Comparison of ENCODE assay signal across 13 cellular contexts in the genomic region with DNA sequence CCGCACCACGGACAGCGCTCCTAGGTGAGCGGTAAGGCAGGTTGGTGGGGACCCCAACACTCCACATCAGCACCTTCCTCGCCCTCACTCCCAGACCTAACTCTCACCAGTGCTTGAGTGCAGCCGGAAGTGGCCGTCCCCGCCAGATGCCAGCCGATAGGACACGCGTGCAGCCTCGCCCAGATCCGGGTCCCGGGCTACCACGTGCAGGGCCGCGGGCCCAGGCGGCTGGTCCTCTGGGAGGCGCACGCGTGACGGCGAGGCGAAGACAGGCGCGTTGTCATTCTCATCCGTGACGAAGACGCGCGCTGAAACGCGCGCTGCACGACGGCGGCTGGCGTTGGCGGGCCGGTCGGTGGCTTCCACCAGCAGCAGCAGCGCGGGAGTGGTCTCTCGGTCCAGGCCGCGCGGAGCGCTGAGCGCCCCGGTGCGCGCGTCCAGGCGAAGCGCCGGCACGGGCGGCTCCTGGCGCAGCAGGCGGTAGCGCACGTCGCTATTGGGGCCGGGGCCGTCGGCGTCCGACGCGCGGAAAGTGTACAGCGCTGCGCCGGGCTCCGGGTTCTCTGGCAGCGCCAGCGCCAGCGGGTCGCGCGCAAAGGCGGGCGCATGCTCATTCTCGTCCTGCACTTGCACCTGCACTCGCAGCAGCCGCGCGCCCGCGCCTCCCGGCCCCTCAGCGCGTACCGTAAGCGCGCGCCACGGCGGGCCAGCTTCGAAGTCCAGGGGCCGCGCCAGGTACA. TPM values are rescaled to one million over a fixed set of nuclear protein-coding genes. Genes with fewer than 3 reads are reported as not detected.
DNase-seq lines count a peak whose midpoint lies in the region; ATAC-seq, FAIRE-seq and TF ChIP-seq lines count a peak whose summit lies in the region.
"Had no signal": no experiment of that assay in that cellular context is flagged by ENCODE, and none has a peak within 500 bp of the region (broad histone marks: within the 10 kb centered on the region; RNA-seq: fewer than 3 reads in every experiment).

No MANE protein-coding gene starts in this region.

- no peaks in the 10 kb centered on the region for H3K27me3 ChIP-seq in CD8-positive, alpha-beta T cell (ENCODE audit: insufficient read depth, low read length)
- H3K27me3 ChIP-seq: Peyer's patch had no signal

- no peak overlapping the region for H3K27ac Mint-ChIP-seq in CD8-positive, alpha-beta T cell
- H3K27ac Mint-ChIP-seq: T-cell had no signal

- peaks cover 65% of the 10 kb centered on the region for H3K36me3 Mint-ChIP-seq in CD8-positive, alpha-beta T cell

- no peak overlapping the region for H3K4me3 Mint-ChIP-seq in CD8-positive, alpha-beta T cell
- H3K4me3 Mint-ChIP-seq: T-cell had no signal

- peaks cover 17% of the 10 kb centered on the region for H3K4me1 Mint-ChIP-seq in CD8-positive, alpha-beta T cell (ENCODE audit: low read depth)

- CTCF ChIA-PET in A549 (lab: Yijun Ruan, JAX), result interaction anchor here (1.2 kb wide), 1 partner anchor 10 kb away, joined by 3 read pairs; a partner anchor contains a TSS
- CTCF ChIA-PET in CD8-positive, alpha-beta T cell (lab: Charles Lee), result interaction anchor here (0.9 to 1.2 kb wide), 2 partner anchors 38 to 125 kb away, joined by 3 to 5 read pairs; no protein-coding TSS in a partner anchor

- no peaks in the 10 kb centered on the region for H3K9me3 Mint-ChIP-seq in CD8-positive, alpha-beta T cell
- H3K9me3 Mint-ChIP-seq: T-cell had no signal

- H3K9me3 ChIP-seq in A549 (no peaks in the 10 kb centered on the region), mucosa of descending colon (no peaks in the 10 kb centered on the region)
- H3K9me3 ChIP-seq in CD8-positive, alpha-beta T cell (ENCODE audit: low read length), result no peaks in the 10 kb centered on the region
- H3K9me3 ChIP-seq: Peyer's patch had no signal

- no peak for TF ChIP-seq POLR2A in A549 (IDR thresholded peaks at IDR 0.05; ENCODE audit: low read length)

- DNase-seq in A549 (ENCODE audit: low read depth in 1 of 2, low spot score in 1 of 2) (no peak), NCI-H2029 (lab: John Stamatoyannopoulos, UW) (peak; percentile 56), epithelial cell of proximal tubule (ENCODE audit: low read depth) (no peak), mucosa of descending colon (peak in 2 of 3 donors; percentile 60 to 65), left ventricle myocardium superior (no peak)
- DNase-seq in CD8-positive, alpha-beta T cell, result no peak
- DNase-seq: activated CD4-positive, alpha-beta T cell treated with anti-CD3 and anti-CD28 coated beads for 4 hours; DMS79; Peyer's patch; T-cell had no signal

- no peak for FAIRE-seq in A549 (lab: Jason Lieb, UNC)
- FAIRE-seq: astrocyte had no signal

- 74% methylated on average over 94 of the region's 102 CpGs for WGBS in A549 (ENCODE audit: missing lambda C conversion rate)

- H3K4me1 ChIP-seq in A549 (no peaks in the 10 kb centered on the region), mucosa of descending colon (ENCODE audit: low read depth) (peaks cover 3% of the 10 kb centered on the region)
- peaks cover 17% of the 10 kb centered on the region for H3K4me1 ChIP-seq in CD8-positive, alpha-beta T cell (ENCODE audit: insufficient read depth, low read length)

- no peak overlapping the region for H3K27ac ChIP-seq in A549
- H3K27ac ChIP-seq in CD8-positive, alpha-beta T cell (ENCODE audit: low read depth, low read length), result no peak overlapping the region
- H3K27ac ChIP-seq: Peyer's patch had no signal

- TF ChIP-seq EP300 in A549 (IDR thresholded peaks at IDR 0.05), result no peak

- peak overlapping the region; percentile 50 for H3K4me2 ChIP-seq in A549

- H3K36me3 ChIP-seq in mucosa of descending colon (ENCODE audit: low read depth), result no peaks in the 10 kb centered on the region
- H3K36me3 ChIP-seq in CD8-positive, alpha-beta T cell (ENCODE audit: insufficient read depth, low read length), result peaks cover 5% of the 10 kb centered on the region

- no peaks in the 10 kb centered on the region for H3K27me3 Mint-ChIP-seq in CD8-positive, alpha-beta T cell (ENCODE audit: low read depth)
- H3K27me3 Mint-ChIP-seq: T-cell had no signal

- POLR2A ChIA-PET in A549 (lab: Yijun Ruan, JAX), result no interaction called here
- POLR2A ChIA-PET in CD8-positive, alpha-beta T cell (lab: Charles Lee), result no interaction called here

- ATAC-seq in A549, result peak in 1 of 2 experiments; percentile 8; a peak in 1 of 6 replicates
- ATAC-seq in mucosa of descending colon, result peak; percentile 64
- ATAC-seq in CD8-positive, alpha-beta T cell, result no peak
- ATAC-seq in HG02840 (IDR thresholded peaks at IDR 0.05; ENCODE audit: low FRiP score, unreplicated experiment), result no peak
- no peak for ATAC-seq in GM19395 (IDR thresholded peaks at IDR 0.05; ENCODE audit: unreplicated experiment)
- no peak for ATAC-seq in left ventricle myocardium superior
- ATAC-seq: T-cell had no signal

- TF ChIP-seq RAD21 in A549 (conservative IDR thresholded peaks at IDR 0.05 in 1 of 2, IDR thresholded peaks at IDR 0.05 in 1 of 2), result no peak

- H3K4me3 ChIP-seq in A549 (peak overlapping the region; percentile 28; the same call in 1 of the 3 replicates), epithelial cell of proximal tubule (ENCODE audit: low read depth, low read length) (peak overlapping the region; percentile 33), mucosa of descending colon (no peak overlapping the region)
- H3K4me3 ChIP-seq in CD8-positive, alpha-beta T cell (ENCODE audit: low read depth, low read length), result no peak overlapping the region

- intact Hi-C loops in mucosa of descending colon (cut with DNase I, micrococcal nuclease), result no loop called here
- intact Hi-C loops in CD8-positive, alpha-beta T cell (cut with DNase I, micrococcal nuclease), result no loop called here
- intact Hi-C loops in left ventricle myocardium superior (cut with micrococcal nuclease), result no loop called here

- TF ChIP-seq CTCF in A549 (IDR thresholded peaks at IDR 0.05), result no peak
- no peak for TF ChIP-seq CTCF in epithelial cell of proximal tubule (conservative IDR thresholded peaks at IDR 0.05; ENCODE audit: low read depth, low read length)
- TF ChIP-seq CTCF in mucosa of descending colon (IDR thresholded peaks at IDR 0.05), result no peak
- no peak for TF ChIP-seq CTCF in CD8-positive, alpha-beta T cell (IDR thresholded peaks at IDR 0.05)

RNA-seq across cellular contexts. Expression of a gene that starts 10.8 kb away (rescaled TPM):
- polyA plus RNA-seq in A549 (2011; rRNA removed) (53.2 and 63.0 TPM in 2 replicates), A549 (2017; fragmentation: RNase III; extraction: RNeasy Plus Mini Kit Qiagen cat#74134 plus additional on column Dnase treatment) (32.3 to 41.6 TPM (median 40.7 TPM) in 3 replicates)
- 29.5 and 35.1 TPM in 2 replicates for polyA plus RNA-seq in A549 (2012; cell fraction: cytosol; rRNA removed)
- 56.8 and 86.6 TPM in 2 replicates for polyA plus RNA-seq in A549 (2012; cell fraction: nucleus; rRNA removed)
- 55.1 and 65.6 TPM in 2 replicates for polyA minus RNA-seq in A549 (2011; rRNA and poly(A)+ RNA removed)
- total RNA-seq in epithelial cell of proximal tubule (7.4 and 15.4 TPM in 2 replicates), mucosa of descending colon (100 to 1,000 TPM in 1 of 3 donors, 10 to 100 TPM in 2; 86.4 to 116 (median 93.8) TPM), left ventricle myocardium superior (77.7 TPM)
- total RNA-seq in CD8-positive, alpha-beta T cell, result 10 to 100 TPM; 31.1 to 34.8 TPM

RNA-seq across cellular contexts. Expression of a gene that starts 18.0 kb away (rescaled TPM):
- polyA plus RNA-seq in A549 (2011; rRNA removed) (174 and 242 TPM in 2 replicates), A549 (2017; fragmentation: RNase III; extraction: RNeasy Plus Mini Kit Qiagen cat#74134 plus additional on column Dnase treatment) (124 to 138 TPM (median 135 TPM) in 3 replicates)
- polyA plus RNA-seq in A549 (2012; cell fraction: cytosol; rRNA removed), result 206 and 229 TPM in 2 replicates
- polyA plus RNA-seq in A549 (2012; cell fraction: nucleus; rRNA removed), result 128 and 138 TPM in 2 replicates
- polyA minus RNA-seq in A549 (2011; rRNA and poly(A)+ RNA removed), result 170 and 186 TPM in 2 replicates
- total RNA-seq in epithelial cell of proximal tubule (108 and 205 TPM in 2 replicates), mucosa of descending colon (100 to 1,000 TPM in 2 of 3 donors, 10 to 100 TPM in 1; 84.0 to 135 (median 115) TPM), left ventricle myocardium superior (89.4 TPM)
- 100 to 1,000 TPM; 158 to 161 TPM for total RNA-seq in CD8-positive, alpha-beta T cell

RNA-seq across cellular contexts. Expression of a gene that starts 25.5 kb away (rescaled TPM):
- polyA plus RNA-seq in A549 (2011; rRNA removed), result 0.06 and 0.08 TPM in 2 replicates
- polyA plus RNA-seq in A549 (2012; cell fraction: cytosol; rRNA removed), result 0.07 and 0.10 TPM in 2 replicates
- 0.28 and 0.35 TPM in 2 replicates for polyA plus RNA-seq in A549 (2012; cell fraction: nucleus; rRNA removed)
- polyA plus RNA-seq in A549 (2017; fragmentation: RNase III; extraction: RNeasy Plus Mini Kit Qiagen cat#74134 plus additional on column Dnase treatment), result 0.04 to 0.07 TPM (median 0.06 TPM) in 3 replicates
- polyA minus RNA-seq in A549 (2011; rRNA and poly(A)+ RNA removed), result 0.12 and 0.24 TPM in 2 replicates
- total RNA-seq in epithelial cell of proximal tubule, result 1.2 and 1.8 TPM in 2 replicates
- 10 to 100 TPM in 1 of 3 donors, 1 to 10 TPM in 2; 3.5 to 38.8 (median 6.0) TPM for total RNA-seq in mucosa of descending colon
- 10 to 100 TPM; 11.1 TPM for total RNA-seq in CD8-positive, alpha-beta T cell
- total RNA-seq in left ventricle myocardium superior, result 8.8 TPM

RNA-seq across cellular contexts. Expression of a gene that starts 26.5 kb away (rescaled TPM):
- polyA plus RNA-seq in A549 (2011; rRNA removed), result 109 and 120 TPM in 2 replicates
- polyA plus RNA-seq in A549 (2012; cell fraction: cytosol; rRNA removed), result 142 and 167 TPM in 2 replicates
- polyA plus RNA-seq in A549 (2012; cell fraction: nucleus; rRNA removed), result 143 and 176 TPM in 2 replicates
- 108 to 116 TPM (median 114 TPM) in 3 replicates for polyA plus RNA-seq in A549 (2017; fragmentation: RNase III; extraction: RNeasy Plus Mini Kit Qiagen cat#74134 plus additional on column Dnase treatment)
- 119 and 138 TPM in 2 replicates for polyA minus RNA-seq in A549 (2011; rRNA and poly(A)+ RNA removed)
- 118 and 184 TPM in 2 replicates for total RNA-seq in epithelial cell of proximal tubule
- total RNA-seq in mucosa of descending colon, result 100 to 1,000 TPM; 113 to 323 (median 115) TPM
- total RNA-seq in CD8-positive, alpha-beta T cell, result 10 to 100 TPM; 26.6 to 31.6 TPM
- 210 TPM for total RNA-seq in left ventricle myocardium superior

RNA-seq across cellular contexts. Expression of a gene that starts 26.6 kb away (rescaled TPM):
- polyA plus RNA-seq in A549 (2011; rRNA removed), result 20.5 and 25.9 TPM in 2 replicates
- polyA plus RNA-seq in A549 (2012; cell fraction: cytosol; rRNA removed), result 7.4 and 9.5 TPM in 2 replicates
- 7.8 and 9.6 TPM in 2 replicates for polyA plus RNA-seq in A549 (2012; cell fraction: nucleus; rRNA removed)
- 14.5 to 17.9 TPM (median 14.5 TPM) in 3 replicates for polyA plus RNA-seq in A549 (2017; fragmentation: RNase III; extraction: RNeasy Plus Mini Kit Qiagen cat#74134 plus additional on column Dnase treatment)
- 14.7 and 16.8 TPM in 2 replicates for polyA minus RNA-seq in A549 (2011; rRNA and poly(A)+ RNA removed)
- total RNA-seq in epithelial cell of proximal tubule, result 6.7 and 20.5 TPM in 2 replicates
- 10 to 100 TPM; 20.5 to 33.7 (median 20.7) TPM for total RNA-seq in mucosa of descending colon
- 10 to 100 TPM; 29.1 to 31.3 TPM for total RNA-seq in CD8-positive, alpha-beta T cell
- 22.1 TPM for total RNA-seq in left ventricle myocardium superior

Comparison
In these comparisons a context has a peak if more than half of its experiments do, and no peak if none do; other contexts are left out.
1. DNase-seq: peak in NCI-H2029 (single experiment) and mucosa of descending colon (2 of 3); none in A549 (0 of 2), epithelial cell of proximal tubule (single experiment), CD8-positive, alpha-beta T cell (0 of 7) and left ventricle myocardium superior (single experiment).
2. H3K4me3 ChIP-seq: peak in A549 (single experiment) and epithelial cell of proximal tubule (single experiment); none in mucosa of descending colon (single experiment) and CD8-positive, alpha-beta T cell (single experiment).